ENCODE assay signal across 1 cellular context in the genomic region with DNA sequence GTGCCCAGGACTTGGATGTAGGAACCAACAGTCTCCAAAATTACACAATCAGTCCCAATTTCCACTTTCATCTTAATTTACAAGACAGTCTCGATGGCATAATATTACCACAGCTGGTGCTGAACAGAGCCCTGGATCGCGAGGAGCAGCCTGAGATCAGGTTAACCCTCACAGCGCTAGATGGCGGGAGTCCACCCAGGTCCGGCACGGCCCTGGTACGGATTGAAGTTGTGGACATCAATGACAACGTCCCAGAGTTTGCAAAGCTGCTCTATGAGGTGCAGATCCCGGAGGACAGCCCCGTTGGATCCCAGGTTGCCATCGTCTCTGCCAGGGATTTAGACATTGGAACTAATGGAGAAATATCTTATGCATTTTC.
TF ChIP-seq lines count a peak whose summit lies in the region.

No MANE protein-coding gene starts in this region.

TF ChIP-seq in WTC11, 78 proteins besides CTCF, POLR2A, EP300 and RAD21:
- TF ChIP-seq ZNF219 (CRISPR knock-in tag; IDR thresholded peaks at IDR 0.05; ENCODE audit: borderline replicate concordance) = no peak
- no peak for TF ChIP-seq ARID4B (CRISPR knock-in tag; IDR thresholded peaks at IDR 0.05; ENCODE audit: borderline replicate concordance)
- TF ChIP-seq, protein P1, sequence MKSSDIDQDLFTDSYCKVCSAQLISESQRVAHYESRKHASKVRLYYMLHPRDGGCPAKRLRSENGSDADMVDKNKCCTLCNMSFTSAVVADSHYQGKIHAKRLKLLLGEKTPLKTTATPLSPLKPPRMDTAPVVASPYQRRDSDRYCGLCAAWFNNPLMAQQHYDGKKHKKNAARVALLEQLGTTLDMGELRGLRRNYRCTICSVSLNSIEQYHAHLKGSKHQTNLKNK (CRISPR knock-in tag; IDR thresholded peaks at IDR 0.05) = no peak
- no peak for TF ChIP-seq NR3C1 (CRISPR knock-in tag; conservative IDR thresholded peaks at IDR 0.05; ENCODE audit: low read depth)
- TF ChIP-seq SMAD4 (CRISPR knock-in tag; IDR thresholded peaks at IDR 0.05) = no peak
- no peak for TF ChIP-seq RORB (CRISPR knock-in tag; IDR thresholded peaks at IDR 0.05)
- TF ChIP-seq, protein P2, sequence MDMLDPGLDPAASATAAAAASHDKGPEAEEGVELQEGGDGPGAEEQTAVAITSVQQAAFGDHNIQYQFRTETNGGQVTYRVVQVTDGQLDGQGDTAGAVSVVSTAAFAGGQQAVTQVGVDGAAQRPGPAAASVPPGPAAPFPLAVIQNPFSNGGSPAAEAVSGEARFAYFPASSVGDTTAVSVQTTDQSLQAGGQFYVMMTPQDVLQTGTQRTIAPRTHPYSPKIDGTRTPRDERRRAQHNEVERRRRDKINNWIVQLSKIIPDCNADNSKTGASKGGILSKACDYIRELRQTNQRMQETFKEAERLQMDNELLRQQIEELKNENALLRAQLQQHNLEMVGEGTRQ (CRISPR knock-in tag; IDR thresholded peaks at IDR 0.05) = no peak
- TF ChIP-seq TEAD1 (CRISPR knock-in tag; IDR thresholded peaks at IDR 0.05) = no peak
- no peak for TF ChIP-seq ZNF671 (CRISPR knock-in tag; IDR thresholded peaks at IDR 0.05)
- TF ChIP-seq ZNF532 (CRISPR knock-in tag; IDR thresholded peaks at IDR 0.05; ENCODE audit: borderline replicate concordance) = no peak
- TF ChIP-seq SMAD3 (CRISPR knock-in tag; IDR thresholded peaks at IDR 0.05; ENCODE audit: borderline replicate concordance) = no peak
- no peak for TF ChIP-seq NFATC4 (CRISPR knock-in tag; IDR thresholded peaks at IDR 0.05)
TF ChIP-seq in WTC11: peak in this region for 0.
